8 cellular contexts compared by ENCODE assay signal in genomic region chr14:71554959-71555612, GRCh38.
DNase-seq lines count a peak whose midpoint lies in the region; ATAC-seq and TF ChIP-seq lines count a peak whose summit lies in the region.

No MANE protein-coding gene starts in this region.

- no peak overlapping the region; the same call in 1 of the 2 replicates for H2AFZ ChIP-seq in OCI-LY7 (ENCODE audit: low read length)

- H3K27me3 ChIP-seq in uterus, result no peaks in the 10 kb centered on the region

- ATAC-seq in GM18907 (IDR thresholded peaks at IDR 0.05; ENCODE audit: unreplicated experiment) (peak; percentile 32), HG02623 (IDR thresholded peaks at IDR 0.05; ENCODE audit: unreplicated experiment) (peak; percentile 6), SK-N-SH treated with all-trans-retinoic acid at 6 μM for 48 hours (no peak)
- peak in 1 of 2 donors; percentile 50 for ATAC-seq in natural killer cell treated with Interleukin-12 subunit alpha and Interleukin-12 subunit beta and Interleukin-15 and Interleukin-18, amount 100 ng/mL, for 72 hours

- TSS peak; percentile 98 for BruUV-seq in OCI-LY7 (replicated peaks; lab: Mats Ljungman, UMichigan)

- POLR2A ChIA-PET in OCI-LY7 (lab: Charles Lee), result interaction anchor here (0.6 to 2.2 kb wide), 14 partner anchors 8 to 235 kb away, joined by 3 to 22 read pairs (median 4); partner anchors contain the start of gene SIPA1L1

- H3K27me3 Mint-ChIP-seq in natural killer cell treated with Interleukin-12 subunit alpha and Interleukin-12 subunit beta and Interleukin-15 and Interleukin-18, amount 100 ng/mL, for 72 hours, result no peaks in the 10 kb centered on the region

- H3K9me3 Mint-ChIP-seq in natural killer cell treated with Interleukin-12 subunit alpha and Interleukin-12 subunit beta and Interleukin-15 and Interleukin-18, amount 100 ng/mL, for 72 hours, result no peaks in the 10 kb centered on the region

- DNase-seq in OCI-LY7 (ENCODE audit: low spot score) (peak; percentile 28), medulla oblongata (ENCODE audit: extremely low spot score) (no peak), uterus (no peak), COR-L47 (lab: John Stamatoyannopoulos, UW) (no peak)
- no peak for DNase-seq in natural killer cell treated with Interleukin-12 subunit alpha and Interleukin-12 subunit beta and Interleukin-15 and Interleukin-18, amount 100 ng/mL, for 72 hours (ENCODE audit: low spot score)

- H3K4me1 Mint-ChIP-seq in natural killer cell treated with Interleukin-12 subunit alpha and Interleukin-12 subunit beta and Interleukin-15 and Interleukin-18, amount 100 ng/mL, for 72 hours (ENCODE audit: low read depth in 2 of 2), result peaks cover 36 to 65% of the 10 kb centered on the region in 2 donors

- no peaks in the 10 kb centered on the region for H3K36me3 ChIP-seq in OCI-LY7 (ENCODE audit: insufficient read depth, low read length)
- H3K36me3 ChIP-seq in uterus, result no peaks in the 10 kb centered on the region

- no peak for TF ChIP-seq CTCF in OCI-LY7 (conservative IDR thresholded peaks at IDR 0.05; ENCODE audit: low read length)
- TF ChIP-seq CTCF in uterus (IDR thresholded peaks at IDR 0.05), result no peak

- H3K9me2 ChIP-seq in OCI-LY7 (ENCODE audit: insufficient read depth, low read length), result no peaks in the 10 kb centered on the region

- H3K4me2 ChIP-seq in OCI-LY7 (ENCODE audit: low read length), result peak overlapping the region; percentile 73

- H3K27ac Mint-ChIP-seq in natural killer cell treated with Interleukin-12 subunit alpha and Interleukin-12 subunit beta and Interleukin-15 and Interleukin-18, amount 100 ng/mL, for 72 hours, result peak overlapping the region; percentile 93 to 98

- intact Hi-C loops in OCI-LY7 (cut with micrococcal nuclease; ENCODE audit: unreplicated experiment) (loop anchor here (2.0 kb wide), 1 partner anchor 234 kb away; the partner anchor contains the start of gene SIPA1L1), uterus (cut with DNase I; ENCODE audit: low total_unique reads) (no loop called here)

- H3K9me3 ChIP-seq in OCI-LY7 (ENCODE audit: low read length) (no peaks in the 10 kb centered on the region), uterus (no peaks in the 10 kb centered on the region)

- CTCF ChIA-PET in OCI-LY7 (lab: Charles Lee; ENCODE audit: unreplicated experiment), result no interaction called here

- no peaks in the 10 kb centered on the region for H3K36me3 Mint-ChIP-seq in natural killer cell treated with Interleukin-12 subunit alpha and Interleukin-12 subunit beta and Interleukin-15 and Interleukin-18, amount 100 ng/mL, for 72 hours

- H3K27ac ChIP-seq in OCI-LY7 (ENCODE audit: low read depth, low read length, poor library complexity, severe bottlenecking) (peak overlapping the region; percentile 96), uterus (no peak overlapping the region)

- H3K4me1 ChIP-seq in OCI-LY7 (ENCODE audit: insufficient read depth, low read length, poor library complexity, severe bottlenecking) (peaks cover 83% of the 10 kb centered on the region), uterus (no peaks in the 10 kb centered on the region)

- H3K4me3 Mint-ChIP-seq in natural killer cell treated with Interleukin-12 subunit alpha and Interleukin-12 subunit beta and Interleukin-15 and Interleukin-18, amount 100 ng/mL, for 72 hours, result peak overlapping the region; percentile 84

- H3K79me2 ChIP-seq in OCI-LY7 (ENCODE audit: insufficient read depth, low read depth, low read length), result peaks cover 41% of the 10 kb centered on the region; the same call in 1 of the 2 replicates

- no peak for TF ChIP-seq POLR2A in uterus (IDR thresholded peaks at IDR 0.05)

- H3K4me3 ChIP-seq in OCI-LY7 (ENCODE audit: low read depth, low read length, poor library complexity, severe bottlenecking), result peak overlapping the region; percentile 54
- H3K4me3 ChIP-seq in uterus, result no peak overlapping the region

- no peaks in the 10 kb centered on the region for H4K20me1 ChIP-seq in OCI-LY7 (ENCODE audit: insufficient read depth, low read length)

TF ChIP-seq in SK-N-SH treated with all-trans-retinoic acid at 6 μM for 48 hours, 23 proteins besides CTCF, POLR2A, EP300 and RAD21:
- TF ChIP-seq SNAI2 (CRISPR knock-in tag; IDR thresholded peaks at IDR 0.05) (no peak), ARNTL (CRISPR knock-in tag; IDR thresholded peaks at IDR 0.05; ENCODE audit: borderline replicate concordance, low read depth) (no peak), ISL1 (CRISPR knock-in tag; IDR thresholded peaks at IDR 0.05) (no peak), ZNF565 (CRISPR knock-in tag; conservative IDR thresholded peaks at IDR 0.05; ENCODE audit: low read depth) (no peak), TCF4 (CRISPR knock-in tag; IDR thresholded peaks at IDR 0.05; ENCODE audit: borderline replicate concordance) (no peak), PATZ1 (CRISPR knock-in tag; IDR thresholded peaks at IDR 0.05; ENCODE audit: borderline replicate concordance) (no peak), POU6F1 (CRISPR knock-in tag; IDR thresholded peaks at IDR 0.05; ENCODE audit: borderline replicate concordance, low read depth) (no peak)
